ENCODE assay signal across 18 cellular contexts in genomic region chr1:203548917-203549708, GRCh38. TPM values are rescaled to one million over a fixed set of nuclear protein-coding genes. Genes with fewer than 3 reads are reported as not detected.
A peak's percentile ranks its signal among the peaks of the same experiment; 100 is the strongest.
DNase-seq lines count a peak whose midpoint lies in the region; ATAC-seq and TF ChIP-seq lines count a peak whose summit lies in the region.
"Had no signal": no experiment of that assay in that cellular context is flagged by ENCODE, and none has a peak within 500 bp of the region (broad histone marks: within the 10 kb centered on the region; RNA-seq: fewer than 3 reads in every experiment).

No MANE protein-coding gene starts in this region.

- peaks cover 6% of the 10 kb centered on the region for H3K4me1 ChIP-seq in NT2/D1 (ENCODE audit: insufficient read depth, insufficient read length)
- H3K4me1 ChIP-seq in vagina, result peaks cover 18% of the 10 kb centered on the region
- H3K4me1 ChIP-seq: right lobe of liver had no signal

- no peaks in the 10 kb centered on the region for H3K9me3 ChIP-seq in NT2/D1 (ENCODE audit: insufficient read depth, low read length)
- H3K9me3 ChIP-seq in vagina, result no peaks in the 10 kb centered on the region
- H3K9me3 ChIP-seq: right lobe of liver had no signal

- DNase-seq in NCI-H748 (lab: John Stamatoyannopoulos, UW; ENCODE audit: unreplicated experiment), result peak; percentile 47
- DNase-seq in NCI-H748 treated with DMSO at 0.1 percent for 48 hours (lab: John Stamatoyannopoulos, UW), result no peak
- peak; percentile 54 for DNase-seq in NT2/D1 (ENCODE audit: low read depth, low spot score)
- DNase-seq in iPS DF 19.7 (ENCODE audit: low read depth, low spot score), result peak; percentile 70
- DNase-seq in vagina (ENCODE audit: extremely low spot score in 2 of 2), result no peak
- DNase-seq in NCI-H1694 treated with DMSO at 0.1 percent for 48 hours (lab: John Stamatoyannopoulos, UW), result no peak
- DNase-seq: activated CD8-positive, alpha-beta memory T cell treated with anti-CD3 and anti-CD28 coated beads for 24 hours; caudate nucleus; kidney; NCI-H1048; OCI-M1; right lobe of liver; T-helper 9 cell had no signal

- H3K36me3 ChIP-seq in NT2/D1 (ENCODE audit: insufficient read depth, insufficient read length, low read length) (no peaks in the 10 kb centered on the region), vagina (no peaks in the 10 kb centered on the region)
- H3K36me3 ChIP-seq: right lobe of liver had no signal

- no peak overlapping the region for H3K9ac ChIP-seq in NT2/D1 (ENCODE audit: insufficient read length, low read depth)

- peak overlapping the region; percentile 25 for H3K27ac ChIP-seq in vagina
- H3K27ac ChIP-seq: right lobe of liver had no signal

- intact Hi-C loops in vagina (cut with DNase I), result no loop called here

- no peak for ATAC-seq in HG03045 (IDR thresholded peaks at IDR 0.05; ENCODE audit: unreplicated experiment)
- no peak for ATAC-seq in HG03354 (IDR thresholded peaks at IDR 0.05; ENCODE audit: poor library complexity, severe bottlenecking, unreplicated experiment)

- TF ChIP-seq POLR2A in vagina (IDR thresholded peaks at IDR 0.05), result no peak

- H3K4me3 ChIP-seq in NT2/D1 (ENCODE audit: insufficient read length, low read depth) (no peak overlapping the region), vagina (no peak overlapping the region)
- H3K4me3 ChIP-seq: right lobe of liver had no signal

- H3K27me3 ChIP-seq in NT2/D1 (ENCODE audit: insufficient read depth, insufficient read length) (no peaks in the 10 kb centered on the region), vagina (no peaks in the 10 kb centered on the region)
- H3K27me3 ChIP-seq: right lobe of liver had no signal

- no peak for TF ChIP-seq CTCF in vagina (IDR thresholded peaks at IDR 0.05)

RNA-seq across cellular contexts. Expression of gene OPTC, which starts 55.2 kb away (rescaled TPM):
- not detected for total RNA-seq in vagina
- total RNA-seq: endothelial cell of umbilical vein, HT-29, kidney, myocyte, right lobe of liver had no signal

Comparison
In these comparisons a context has a peak if more than half of its experiments do, and no peak if none do; other contexts are left out.
1. DNase-seq: peak in NCI-H748 (single experiment), NT2/D1 (single experiment) and iPS DF 19.7 (single experiment); none in NCI-H748 treated with DMSO at 0.1 percent for 48 hours (single experiment), vagina (0 of 2) and NCI-H1694 treated with DMSO at 0.1 percent for 48 hours (single experiment).